Comparison of ENCODE assay signal across 17 cellular contexts in genomic region chr6:93972791-93973190, GRCh38.
DNase-seq lines count a peak whose midpoint lies in the region; ATAC-seq, FAIRE-seq and TF ChIP-seq lines count a peak whose summit lies in the region.
"Had no signal": no experiment of that assay in that cellular context is flagged by ENCODE, and none has a peak within 500 bp of the region (broad histone marks: within the 10 kb centered on the region; RNA-seq: fewer than 3 reads in every experiment).

No MANE protein-coding gene starts in this region.

- peak; percentile 16 for DNase-seq in astrocyte of the spinal cord (ENCODE audit: low read depth, low spot score)
- peak; percentile 14 for DNase-seq in fibroblast of mammary gland (ENCODE audit: low read depth)
- DNase-seq in sciatic nerve (ENCODE audit: low spot score), result no peak
- DNase-seq in smooth muscle cell of the brain vasculature (ENCODE audit: low read depth, low spot score), result peak; percentile 43
- no peak for DNase-seq in dermis blood vessel endothelial cell
- no peak for DNase-seq in iPS-NIHi11 (ENCODE audit: low spot score)
- DNase-seq in left cardiac atrium, result no peak
- DNase-seq in H54 (ENCODE audit: insufficient read length, low spot score), result no peak
- DNase-seq: AML-193; Caco-2; CD4-positive, alpha-beta T cell; DMS79; GOT3; H9 had no signal

- TF ChIP-seq POLR2A in H54 (IDR thresholded peaks at IDR 0.05; ENCODE audit: low read depth, low read length), result no peak

- no peak for TF ChIP-seq CTCF in astrocyte of the spinal cord (IDR thresholded peaks at IDR 0.05; ENCODE audit: low read depth, low read length)
- no peak for TF ChIP-seq CTCF in fibroblast of mammary gland (conservative IDR thresholded peaks at IDR 0.05; ENCODE audit: control insufficient read depth, insufficient read depth, low read depth, low read length)

- intact Hi-C loops in sciatic nerve (cut with DNase I) (no loop called here), left cardiac atrium (cut with DNase I) (no loop called here)

- no peak for FAIRE-seq in H54 (lab: Jason Lieb, UNC)
- FAIRE-seq: A204.1, D721Med, GM12878 had no signal

- ATAC-seq in sciatic nerve (peak; percentile 88), left cardiac atrium (no peak)
- ATAC-seq: GM12878 had no signal

- H3K4me3 ChIP-seq in astrocyte of the spinal cord (ENCODE audit: low read depth, low read length) (no peak overlapping the region), fibroblast of mammary gland (ENCODE audit: control insufficient read depth, low read depth, low read length) (no peak overlapping the region)
- H3K4me3 ChIP-seq: GM12878 had no signal

- in situ Hi-C loops in astrocyte of the spinal cord (cut with HindIII; ENCODE audit: low sequenced_read_pairs), result no loop called here

Comparison
In these comparisons a context has a peak if more than half of its experiments do, and no peak if none do; other contexts are left out.
1. DNase-seq: peak in astrocyte of the spinal cord (single experiment), fibroblast of mammary gland (single experiment) and smooth muscle cell of the brain vasculature (single experiment); none in sciatic nerve (single experiment), dermis blood vessel endothelial cell (single experiment), iPS-NIHi11 (single experiment), left cardiac atrium (single experiment) and H54 (single experiment).